Comparison of ENCODE assay signal across 1 cellular context in the genomic region with DNA sequence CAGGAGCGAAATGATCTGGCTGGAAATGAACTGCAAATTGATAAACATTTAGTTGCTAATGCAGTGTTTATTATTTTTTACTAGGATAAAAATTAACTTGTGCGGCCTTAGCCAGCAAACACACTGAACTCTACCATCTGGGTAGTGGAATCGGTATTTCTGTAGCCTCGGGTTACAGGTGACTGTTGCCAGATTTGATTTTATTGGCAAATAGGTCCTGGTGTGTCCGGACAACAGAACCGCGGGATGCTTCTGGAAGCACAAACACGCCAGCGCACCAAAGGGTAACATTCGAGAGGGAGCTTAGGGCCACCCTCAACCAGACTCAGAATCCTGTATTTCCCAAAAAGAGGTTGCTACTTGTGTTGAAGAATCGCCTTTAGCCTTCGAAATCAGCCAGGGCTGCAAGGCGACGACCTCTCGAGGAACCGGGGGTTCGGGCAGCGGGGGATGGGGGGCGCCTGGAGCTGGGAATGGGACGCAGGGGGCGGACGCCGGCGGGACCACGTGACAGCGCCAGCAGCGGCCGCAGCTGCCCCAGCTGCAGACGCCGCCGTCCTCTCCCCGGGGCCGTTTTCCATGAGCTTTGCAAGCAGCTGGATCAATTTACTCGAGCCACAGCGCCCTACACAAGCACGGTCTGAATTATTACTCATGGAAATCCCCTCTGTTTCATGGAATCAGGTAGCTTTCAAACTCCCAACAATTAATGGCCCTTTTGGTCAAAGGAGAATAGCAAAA.
TF ChIP-seq lines count a peak whose summit lies in the region.

No MANE protein-coding gene starts in this region.

TF ChIP-seq in HEK293, 187 proteins besides CTCF, POLR2A, EP300 and RAD21 (continued from another document):
- peak; percentile 41 for TF ChIP-seq ZNF600 (tag by site-specific recombination; IDR thresholded peaks at IDR 0.05)
- no peak; the same call in 1 of the 2 replicates for TF ChIP-seq ZNF184 (tag by site-specific recombination; IDR thresholded peaks at IDR 0.05)
- no peak for TF ChIP-seq ZNF23 (tag by site-specific recombination; IDR thresholded peaks at IDR 0.05; ENCODE audit: borderline replicate concordance)
- TF ChIP-seq ZNF510 (tag by site-specific recombination; IDR thresholded peaks at IDR 0.05; ENCODE audit: insufficient replicate concordance) = no peak
- TF ChIP-seq ZNF423 (tag by site-specific recombination; IDR thresholded peaks at IDR 0.05) = no peak
- TF ChIP-seq ZNF558 (tag by site-specific recombination; IDR thresholded peaks at IDR 0.05) = no peak
- TF ChIP-seq SALL2 (tag by site-specific recombination; IDR thresholded peaks at IDR 0.05; ENCODE audit: borderline replicate concordance) = no peak
- TF ChIP-seq, protein P1, sequence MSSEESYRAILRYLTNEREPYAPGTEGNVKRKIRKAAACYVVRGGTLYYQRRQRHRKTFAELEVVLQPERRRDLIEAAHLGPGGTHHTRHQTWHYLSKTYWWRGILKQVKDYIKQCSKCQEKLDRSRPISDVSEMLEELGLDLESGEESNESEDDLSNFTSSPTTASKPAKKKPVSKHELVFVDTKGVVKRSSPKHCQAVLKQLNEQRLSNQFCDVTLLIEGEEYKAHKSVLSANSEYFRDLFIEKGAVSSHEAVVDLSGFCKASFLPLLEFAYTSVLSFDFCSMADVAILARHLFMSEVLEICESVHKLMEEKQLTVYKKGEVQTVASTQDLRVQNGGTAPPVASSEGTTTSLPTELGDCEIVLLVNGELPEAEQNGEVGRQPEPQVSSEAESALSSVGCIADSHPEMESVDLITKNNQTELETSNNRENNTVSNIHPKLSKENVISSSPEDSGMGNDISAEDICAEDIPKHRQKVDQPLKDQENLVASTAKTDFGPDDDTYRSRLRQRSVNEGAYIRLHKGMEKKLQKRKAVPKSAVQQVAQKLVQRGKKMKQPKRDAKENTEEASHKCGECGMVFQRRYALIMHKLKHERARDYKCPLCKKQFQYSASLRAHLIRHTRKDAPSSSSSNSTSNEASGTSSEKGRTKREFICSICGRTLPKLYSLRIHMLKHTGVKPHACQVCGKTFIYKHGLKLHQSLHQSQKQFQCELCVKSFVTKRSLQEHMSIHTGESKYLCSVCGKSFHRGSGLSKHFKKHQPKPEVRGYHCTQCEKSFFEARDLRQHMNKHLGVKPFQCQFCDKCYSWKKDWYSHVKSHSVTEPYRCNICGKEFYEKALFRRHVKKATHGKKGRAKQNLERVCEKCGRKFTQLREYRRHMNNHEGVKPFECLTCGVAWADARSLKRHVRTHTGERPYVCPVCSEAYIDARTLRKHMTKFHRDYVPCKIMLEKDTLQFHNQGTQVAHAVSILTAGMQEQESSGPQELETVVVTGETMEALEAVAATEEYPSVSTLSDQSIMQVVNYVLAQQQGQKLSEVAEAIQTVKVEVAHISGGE (tag by site-specific recombination; conservative IDR thresholded peaks at IDR 0.05; ENCODE audit: low read depth) = no peak
- 0 out of 2 replicates have a peak, but pooled peaks have one; percentile 47 for TF ChIP-seq ZNF561 (tag by site-specific recombination; IDR thresholded peaks at IDR 0.05; ENCODE audit: borderline replicate concordance)
- TF ChIP-seq, protein P2, sequence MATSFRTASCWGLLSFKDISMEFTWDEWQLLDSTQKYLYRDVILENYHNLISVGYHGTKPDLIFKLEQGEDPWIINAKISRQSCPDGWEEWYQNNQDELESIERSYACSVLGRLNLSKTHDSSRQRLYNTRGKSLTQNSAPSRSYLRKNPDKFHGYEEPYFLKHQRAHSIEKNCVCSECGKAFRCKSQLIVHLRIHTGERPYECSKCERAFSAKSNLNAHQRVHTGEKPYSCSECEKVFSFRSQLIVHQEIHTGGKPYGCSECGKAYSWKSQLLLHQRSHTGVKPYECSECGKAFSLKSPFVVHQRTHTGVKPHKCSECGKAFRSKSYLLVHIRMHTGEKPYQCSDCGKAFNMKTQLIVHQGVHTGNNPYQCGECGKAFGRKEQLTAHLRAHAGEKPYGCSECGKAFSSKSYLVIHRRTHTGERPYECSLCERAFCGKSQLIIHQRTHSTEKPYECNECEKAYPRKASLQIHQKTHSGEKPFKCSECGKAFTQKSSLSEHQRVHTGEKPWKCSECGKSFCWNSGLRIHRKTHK (tag by site-specific recombination; IDR thresholded peaks at IDR 0.05) = no peak
- no peak for TF ChIP-seq ZNF660 (tag by site-specific recombination; IDR thresholded peaks at IDR 0.05)
- TF ChIP-seq, protein P3, sequence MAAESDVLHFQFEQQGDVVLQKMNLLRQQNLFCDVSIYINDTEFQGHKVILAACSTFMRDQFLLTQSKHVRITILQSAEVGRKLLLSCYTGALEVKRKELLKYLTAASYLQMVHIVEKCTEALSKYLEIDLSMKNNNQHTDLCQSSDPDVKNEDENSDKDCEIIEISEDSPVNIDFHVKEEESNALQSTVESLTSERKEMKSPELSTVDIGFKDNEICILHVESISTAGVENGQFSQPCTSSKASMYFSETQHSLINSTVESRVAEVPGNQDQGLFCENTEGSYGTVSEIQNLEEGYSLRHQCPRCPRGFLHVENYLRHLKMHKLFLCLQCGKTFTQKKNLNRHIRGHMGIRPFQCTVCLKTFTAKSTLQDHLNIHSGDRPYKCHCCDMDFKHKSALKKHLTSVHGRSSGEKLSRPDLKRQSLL (tag by site-specific recombination; IDR thresholded peaks at IDR 0.05) = no peak
- no peak for TF ChIP-seq ZNF426 (tag by site-specific recombination; IDR thresholded peaks at IDR 0.05)
- no peak for TF ChIP-seq ZNF549 (tag by site-specific recombination; IDR thresholded peaks at IDR 0.05)
- TF ChIP-seq ZNF624 (tag by site-specific recombination; IDR thresholded peaks at IDR 0.05) = no peak
- TF ChIP-seq OSR2 (tag by site-specific recombination; IDR thresholded peaks at IDR 0.05) = 0 out of 2 replicates have a peak, but pooled peaks have one; percentile 24
- TF ChIP-seq, protein P4, sequence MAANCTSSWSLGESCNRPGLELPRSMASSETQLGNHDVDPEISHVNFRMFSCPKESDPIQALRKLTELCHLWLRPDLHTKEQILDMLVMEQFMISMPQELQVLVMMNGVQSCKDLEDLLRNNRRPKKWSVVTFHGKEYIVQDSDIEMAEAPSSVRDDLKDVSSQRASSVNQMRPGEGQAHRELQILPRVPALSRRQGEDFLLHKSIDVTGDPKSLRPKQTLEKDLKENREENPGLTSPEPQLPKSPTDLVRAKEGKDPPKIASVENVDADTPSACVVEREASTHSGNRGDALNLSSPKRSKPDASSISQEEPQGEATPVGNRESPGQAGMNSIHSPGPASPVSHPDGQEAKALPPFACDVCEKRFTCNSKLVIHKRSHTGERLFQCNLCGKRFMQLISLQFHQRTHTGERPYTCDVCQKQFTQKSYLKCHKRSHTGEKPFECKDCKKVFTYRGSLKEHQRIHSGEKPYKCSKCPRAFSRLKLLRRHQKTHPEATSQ (tag by site-specific recombination; IDR thresholded peaks at IDR 0.05) = no peak
- TF ChIP-seq KLF10 (tag by site-specific recombination; IDR thresholded peaks at IDR 0.05) = no peak
- TF ChIP-seq ZNF239 (tag by site-specific recombination; IDR thresholded peaks at IDR 0.05) = no peak
- TF ChIP-seq ZEB2 (tag by site-specific recombination; IDR thresholded peaks at IDR 0.05) = no peak
- TF ChIP-seq ZNF2 (tag by site-specific recombination; IDR thresholded peaks at IDR 0.05) = no peak
- TF ChIP-seq, protein P5, sequence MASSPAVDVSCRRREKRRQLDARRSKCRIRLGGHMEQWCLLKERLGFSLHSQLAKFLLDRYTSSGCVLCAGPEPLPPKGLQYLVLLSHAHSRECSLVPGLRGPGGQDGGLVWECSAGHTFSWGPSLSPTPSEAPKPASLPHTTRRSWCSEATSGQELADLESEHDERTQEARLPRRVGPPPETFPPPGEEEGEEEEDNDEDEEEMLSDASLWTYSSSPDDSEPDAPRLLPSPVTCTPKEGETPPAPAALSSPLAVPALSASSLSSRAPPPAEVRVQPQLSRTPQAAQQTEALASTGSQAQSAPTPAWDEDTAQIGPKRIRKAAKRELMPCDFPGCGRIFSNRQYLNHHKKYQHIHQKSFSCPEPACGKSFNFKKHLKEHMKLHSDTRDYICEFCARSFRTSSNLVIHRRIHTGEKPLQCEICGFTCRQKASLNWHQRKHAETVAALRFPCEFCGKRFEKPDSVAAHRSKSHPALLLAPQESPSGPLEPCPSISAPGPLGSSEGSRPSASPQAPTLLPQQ (tag by site-specific recombination; IDR thresholded peaks at IDR 0.05) = peak; percentile 50; the same call in 1 of the 2 replicates
- no peak for TF ChIP-seq ZNF211 (tag by site-specific recombination; IDR thresholded peaks at IDR 0.05; ENCODE audit: low read depth)
- TF ChIP-seq SP3 (tag by site-specific recombination; IDR thresholded peaks at IDR 0.05) = peak; percentile 42
